ENCODE assay signal across 1 cellular context in the genomic region with DNA sequence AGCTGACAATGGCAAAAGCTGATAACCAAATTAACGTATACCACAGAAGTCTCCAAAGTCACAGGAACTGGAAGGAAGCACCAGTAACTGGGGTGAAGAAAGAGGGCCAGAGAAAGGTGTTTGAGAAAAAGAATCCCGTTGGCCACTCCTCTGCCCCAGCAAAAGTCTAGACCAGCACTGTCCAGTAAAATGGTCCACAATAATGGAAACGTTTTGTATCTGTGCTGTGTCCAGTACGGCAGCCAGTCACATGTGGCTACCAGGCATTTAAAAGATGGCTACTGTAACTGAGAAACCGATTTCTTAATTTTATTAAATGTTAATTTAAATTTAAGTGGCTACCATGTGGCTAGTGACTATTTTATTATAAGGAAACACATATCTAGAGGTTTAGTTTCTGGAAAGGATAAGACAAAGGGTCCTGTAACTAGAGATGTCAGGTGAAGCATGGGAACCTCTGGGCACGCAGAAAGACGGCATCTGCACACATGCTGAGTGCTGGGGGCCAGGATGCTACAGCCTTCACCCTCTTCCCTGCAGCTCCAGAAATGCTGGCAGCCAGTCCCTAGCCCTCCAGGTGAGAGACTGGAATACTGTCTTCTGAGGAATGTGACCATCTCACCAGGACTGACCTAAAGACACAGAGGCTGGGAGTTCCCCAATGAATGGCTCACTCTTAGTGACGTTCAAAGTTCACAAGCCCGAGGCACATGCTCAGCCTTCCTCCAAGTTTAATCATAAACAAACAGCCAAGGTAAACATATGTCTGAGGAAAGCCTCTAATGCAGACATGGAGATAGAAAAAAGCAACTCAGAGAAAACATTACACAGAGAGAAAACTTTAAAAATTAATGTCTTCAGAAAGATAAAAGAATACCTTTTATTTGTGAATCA.
TF ChIP-seq lines count a peak whose summit lies in the region.

No MANE protein-coding gene starts in this region.

TF ChIP-seq in HepG2, 621 proteins besides CTCF, POLR2A, EP300 and RAD21 (continued from another document and continues in another):
- no peak for TF ChIP-seq ZNF839 (CRISPR knock-in tag; IDR thresholded peaks at IDR 0.05; ENCODE audit: borderline replicate concordance)
- TF ChIP-seq FLYWCH1 (CRISPR knock-in tag; IDR thresholded peaks at IDR 0.05) = no peak
- TF ChIP-seq MED13 (CRISPR knock-in tag; IDR thresholded peaks at IDR 0.05) = no peak
- no peak for TF ChIP-seq STAG1 (CRISPR knock-in tag; IDR thresholded peaks at IDR 0.05)
- TF ChIP-seq PAXIP1 (CRISPR knock-in tag; conservative IDR thresholded peaks at IDR 0.05) = peak; percentile 95
- TF ChIP-seq ZNF567 (CRISPR knock-in tag; IDR thresholded peaks at IDR 0.05; ENCODE audit: borderline replicate concordance) = no peak
- no peak for TF ChIP-seq ZNF142 (CRISPR knock-in tag; IDR thresholded peaks at IDR 0.05)
- no peak for TF ChIP-seq ZNF24 (IDR thresholded peaks at IDR 0.05)
- no peak for TF ChIP-seq JUN (CRISPR knock-in tag; IDR thresholded peaks at IDR 0.05)
- no peak for TF ChIP-seq SNRNP70 (IDR thresholded peaks at IDR 0.05; ENCODE audit: low read depth, low read length)
- TF ChIP-seq ZNF234 (CRISPR knock-in tag; conservative IDR thresholded peaks at IDR 0.05) = no peak
- TF ChIP-seq ZBTB7B (CRISPR knock-in tag; IDR thresholded peaks at IDR 0.05) = peak; percentile 34; the same call in 1 of the 2 replicates
- TF ChIP-seq ZNF615 (CRISPR knock-in tag; IDR thresholded peaks at IDR 0.05; ENCODE audit: borderline replicate concordance) = no peak
- TF ChIP-seq ZNF746 (CRISPR knock-in tag; IDR thresholded peaks at IDR 0.05) = no peak; the same call in 1 of the 2 replicates
- TF ChIP-seq MLXIP (CRISPR knock-in tag; IDR thresholded peaks at IDR 0.05; ENCODE audit: borderline replicate concordance) = no peak
- TF ChIP-seq SRSF9 (IDR thresholded peaks at IDR 0.05; ENCODE audit: borderline replicate concordance, insufficient read depth, low read depth, low read length, poor library complexity, severe bottlenecking) = no peak
- no peak for TF ChIP-seq ZNF230 (CRISPR knock-in tag; IDR thresholded peaks at IDR 0.05)
- no peak; the same call in 1 of the 2 replicates for TF ChIP-seq KAT7 (CRISPR knock-in tag; IDR thresholded peaks at IDR 0.05; ENCODE audit: borderline replicate concordance)
- no peak for TF ChIP-seq KLF15 (CRISPR knock-in tag; IDR thresholded peaks at IDR 0.05; ENCODE audit: borderline replicate concordance)
- peak; percentile 64; the same call in 1 of the 2 replicates for TF ChIP-seq ZKSCAN8 (CRISPR knock-in tag; IDR thresholded peaks at IDR 0.05; ENCODE audit: borderline replicate concordance)
- no peak for TF ChIP-seq HCFC1 (IDR thresholded peaks at IDR 0.05; ENCODE audit: low read depth, low read length)
- peak; percentile 32; the same call in 1 of the 2 replicates for TF ChIP-seq TBX2 (CRISPR knock-in tag; IDR thresholded peaks at IDR 0.05; ENCODE audit: borderline replicate concordance)
- TF ChIP-seq NFKBIZ (CRISPR knock-in tag; IDR thresholded peaks at IDR 0.05) = no peak
- no peak for TF ChIP-seq ZNF773 (CRISPR knock-in tag; IDR thresholded peaks at IDR 0.05; ENCODE audit: borderline replicate concordance)
- no peak for TF ChIP-seq ZNF350 (CRISPR knock-in tag; IDR thresholded peaks at IDR 0.05; ENCODE audit: borderline replicate concordance, low read depth)
- TF ChIP-seq FOXP4 (CRISPR knock-in tag; IDR thresholded peaks at IDR 0.05) = peak; percentile 92
- peak; percentile 87 for TF ChIP-seq SKI (IDR thresholded peaks at IDR 0.05; ENCODE audit: partially characterized antibody)
- TF ChIP-seq HHEX (CRISPR knock-in tag; IDR thresholded peaks at IDR 0.05) = no peak
- TF ChIP-seq, protein P1, sequence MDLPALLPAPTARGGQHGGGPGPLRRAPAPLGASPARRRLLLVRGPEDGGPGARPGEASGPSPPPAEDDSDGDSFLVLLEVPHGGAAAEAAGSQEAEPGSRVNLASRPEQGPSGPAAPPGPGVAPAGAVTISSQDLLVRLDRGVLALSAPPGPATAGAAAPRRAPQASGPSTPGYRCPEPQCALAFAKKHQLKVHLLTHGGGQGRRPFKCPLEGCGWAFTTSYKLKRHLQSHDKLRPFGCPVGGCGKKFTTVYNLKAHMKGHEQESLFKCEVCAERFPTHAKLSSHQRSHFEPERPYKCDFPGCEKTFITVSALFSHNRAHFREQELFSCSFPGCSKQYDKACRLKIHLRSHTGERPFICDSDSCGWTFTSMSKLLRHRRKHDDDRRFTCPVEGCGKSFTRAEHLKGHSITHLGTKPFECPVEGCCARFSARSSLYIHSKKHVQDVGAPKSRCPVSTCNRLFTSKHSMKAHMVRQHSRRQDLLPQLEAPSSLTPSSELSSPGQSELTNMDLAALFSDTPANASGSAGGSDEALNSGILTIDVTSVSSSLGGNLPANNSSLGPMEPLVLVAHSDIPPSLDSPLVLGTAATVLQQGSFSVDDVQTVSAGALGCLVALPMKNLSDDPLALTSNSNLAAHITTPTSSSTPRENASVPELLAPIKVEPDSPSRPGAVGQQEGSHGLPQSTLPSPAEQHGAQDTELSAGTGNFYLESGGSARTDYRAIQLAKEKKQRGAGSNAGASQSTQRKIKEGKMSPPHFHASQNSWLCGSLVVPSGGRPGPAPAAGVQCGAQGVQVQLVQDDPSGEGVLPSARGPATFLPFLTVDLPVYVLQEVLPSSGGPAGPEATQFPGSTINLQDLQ (CRISPR knock-in tag; IDR thresholded peaks at IDR 0.05) = no peak
- no peak for TF ChIP-seq MTF1 (CRISPR knock-in tag; IDR thresholded peaks at IDR 0.05)
- no peak; the same call in 1 of the 2 replicates for TF ChIP-seq RFX5 (IDR thresholded peaks at IDR 0.05; ENCODE audit: low read depth, low read length)
- TF ChIP-seq PAF1 (CRISPR knock-in tag; IDR thresholded peaks at IDR 0.05) = no peak
- TF ChIP-seq ZNF572 (CRISPR knock-in tag; IDR thresholded peaks at IDR 0.05) = no peak
- TF ChIP-seq PRPF4 (IDR thresholded peaks at IDR 0.05; ENCODE audit: low read depth, low read length, poor library complexity, severe bottlenecking) = no peak
- TF ChIP-seq NPAS2 (CRISPR knock-in tag; IDR thresholded peaks at IDR 0.05; ENCODE audit: borderline replicate concordance) = no peak
- TF ChIP-seq, protein P2, sequence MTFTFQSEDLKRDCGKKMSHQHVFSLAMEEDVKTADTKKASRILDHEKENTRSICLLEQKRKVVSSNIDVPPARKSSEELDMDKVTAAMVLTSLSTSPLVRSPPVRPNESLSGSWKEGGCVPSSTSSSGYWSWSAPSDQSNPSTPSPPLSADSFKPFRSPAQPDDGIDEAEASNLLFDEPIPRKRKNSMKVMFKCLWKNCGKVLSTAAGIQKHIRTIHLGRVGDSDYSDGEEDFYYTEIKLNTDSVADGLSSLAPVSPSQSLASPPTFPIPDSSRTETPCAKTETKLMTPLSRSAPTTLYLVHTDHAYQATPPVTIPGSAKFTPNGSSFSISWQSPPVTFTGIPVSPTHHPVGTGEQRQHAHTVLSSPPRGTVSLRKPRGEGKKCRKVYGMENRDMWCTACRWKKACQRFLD (CRISPR knock-in tag; IDR thresholded peaks at IDR 0.05; ENCODE audit: borderline replicate concordance) = no peak
- no peak for TF ChIP-seq SIN3A (IDR thresholded peaks at IDR 0.05; ENCODE audit: borderline replicate concordance, low read depth, low read length)
- no peak for TF ChIP-seq ATF7-NPFF (CRISPR knock-in tag; IDR thresholded peaks at IDR 0.05; ENCODE audit: low read depth)
- TF ChIP-seq SIX1 (CRISPR knock-in tag; IDR thresholded peaks at IDR 0.05; ENCODE audit: borderline replicate concordance) = no peak
- TF ChIP-seq FIP1L1 (IDR thresholded peaks at IDR 0.05; ENCODE audit: borderline replicate concordance, insufficient read depth, low read depth, low read length) = no peak
- no peak for TF ChIP-seq EED (CRISPR knock-in tag; IDR thresholded peaks at IDR 0.05)
- no peak for TF ChIP-seq ZNF335 (CRISPR knock-in tag; IDR thresholded peaks at IDR 0.05)
- TF ChIP-seq MTA1 (CRISPR knock-in tag; IDR thresholded peaks at IDR 0.05; ENCODE audit: borderline replicate concordance) = no peak; the same call in 1 of the 2 replicates
- no peak for TF ChIP-seq STAT5B (CRISPR knock-in tag; IDR thresholded peaks at IDR 0.05)
